1 cellular context compared by ENCODE assay signal in the genomic region with DNA sequence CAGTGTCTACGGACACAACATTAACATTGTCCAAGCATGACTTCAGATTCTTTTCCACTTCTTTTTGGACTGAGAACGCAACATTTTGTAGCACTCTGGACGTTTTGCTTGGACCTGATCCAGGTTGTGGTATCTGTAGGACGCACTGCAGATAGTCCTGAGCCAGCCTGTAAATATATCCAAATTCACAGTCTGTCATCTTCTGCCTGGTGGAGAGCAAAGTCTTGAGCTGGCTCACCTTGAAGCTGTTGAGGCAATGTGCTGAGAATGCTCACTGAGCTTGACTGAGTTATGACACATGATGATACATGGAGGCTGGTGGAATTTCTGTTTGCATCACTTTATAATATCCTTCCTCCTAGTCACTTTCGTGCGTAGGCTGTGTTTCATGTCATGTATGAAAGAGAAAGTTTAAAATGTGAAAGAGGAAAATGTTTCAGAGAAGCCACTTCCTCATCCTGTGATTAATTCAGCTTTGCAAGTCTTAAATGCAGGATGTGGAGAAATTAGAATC.
A peak's percentile ranks its signal among the peaks of the same experiment; 100 is the strongest.
TF ChIP-seq lines count a peak whose summit lies in the region.

A gene (minus strand): TSS at position 276 of the 514 bp plus-strand sequence. CDS start 77 bp downstream, at position 199.

TF ChIP-seq in K562, 482 proteins besides CTCF, POLR2A, EP300 and RAD21 (continued from another document):
- TF ChIP-seq, protein P1, sequence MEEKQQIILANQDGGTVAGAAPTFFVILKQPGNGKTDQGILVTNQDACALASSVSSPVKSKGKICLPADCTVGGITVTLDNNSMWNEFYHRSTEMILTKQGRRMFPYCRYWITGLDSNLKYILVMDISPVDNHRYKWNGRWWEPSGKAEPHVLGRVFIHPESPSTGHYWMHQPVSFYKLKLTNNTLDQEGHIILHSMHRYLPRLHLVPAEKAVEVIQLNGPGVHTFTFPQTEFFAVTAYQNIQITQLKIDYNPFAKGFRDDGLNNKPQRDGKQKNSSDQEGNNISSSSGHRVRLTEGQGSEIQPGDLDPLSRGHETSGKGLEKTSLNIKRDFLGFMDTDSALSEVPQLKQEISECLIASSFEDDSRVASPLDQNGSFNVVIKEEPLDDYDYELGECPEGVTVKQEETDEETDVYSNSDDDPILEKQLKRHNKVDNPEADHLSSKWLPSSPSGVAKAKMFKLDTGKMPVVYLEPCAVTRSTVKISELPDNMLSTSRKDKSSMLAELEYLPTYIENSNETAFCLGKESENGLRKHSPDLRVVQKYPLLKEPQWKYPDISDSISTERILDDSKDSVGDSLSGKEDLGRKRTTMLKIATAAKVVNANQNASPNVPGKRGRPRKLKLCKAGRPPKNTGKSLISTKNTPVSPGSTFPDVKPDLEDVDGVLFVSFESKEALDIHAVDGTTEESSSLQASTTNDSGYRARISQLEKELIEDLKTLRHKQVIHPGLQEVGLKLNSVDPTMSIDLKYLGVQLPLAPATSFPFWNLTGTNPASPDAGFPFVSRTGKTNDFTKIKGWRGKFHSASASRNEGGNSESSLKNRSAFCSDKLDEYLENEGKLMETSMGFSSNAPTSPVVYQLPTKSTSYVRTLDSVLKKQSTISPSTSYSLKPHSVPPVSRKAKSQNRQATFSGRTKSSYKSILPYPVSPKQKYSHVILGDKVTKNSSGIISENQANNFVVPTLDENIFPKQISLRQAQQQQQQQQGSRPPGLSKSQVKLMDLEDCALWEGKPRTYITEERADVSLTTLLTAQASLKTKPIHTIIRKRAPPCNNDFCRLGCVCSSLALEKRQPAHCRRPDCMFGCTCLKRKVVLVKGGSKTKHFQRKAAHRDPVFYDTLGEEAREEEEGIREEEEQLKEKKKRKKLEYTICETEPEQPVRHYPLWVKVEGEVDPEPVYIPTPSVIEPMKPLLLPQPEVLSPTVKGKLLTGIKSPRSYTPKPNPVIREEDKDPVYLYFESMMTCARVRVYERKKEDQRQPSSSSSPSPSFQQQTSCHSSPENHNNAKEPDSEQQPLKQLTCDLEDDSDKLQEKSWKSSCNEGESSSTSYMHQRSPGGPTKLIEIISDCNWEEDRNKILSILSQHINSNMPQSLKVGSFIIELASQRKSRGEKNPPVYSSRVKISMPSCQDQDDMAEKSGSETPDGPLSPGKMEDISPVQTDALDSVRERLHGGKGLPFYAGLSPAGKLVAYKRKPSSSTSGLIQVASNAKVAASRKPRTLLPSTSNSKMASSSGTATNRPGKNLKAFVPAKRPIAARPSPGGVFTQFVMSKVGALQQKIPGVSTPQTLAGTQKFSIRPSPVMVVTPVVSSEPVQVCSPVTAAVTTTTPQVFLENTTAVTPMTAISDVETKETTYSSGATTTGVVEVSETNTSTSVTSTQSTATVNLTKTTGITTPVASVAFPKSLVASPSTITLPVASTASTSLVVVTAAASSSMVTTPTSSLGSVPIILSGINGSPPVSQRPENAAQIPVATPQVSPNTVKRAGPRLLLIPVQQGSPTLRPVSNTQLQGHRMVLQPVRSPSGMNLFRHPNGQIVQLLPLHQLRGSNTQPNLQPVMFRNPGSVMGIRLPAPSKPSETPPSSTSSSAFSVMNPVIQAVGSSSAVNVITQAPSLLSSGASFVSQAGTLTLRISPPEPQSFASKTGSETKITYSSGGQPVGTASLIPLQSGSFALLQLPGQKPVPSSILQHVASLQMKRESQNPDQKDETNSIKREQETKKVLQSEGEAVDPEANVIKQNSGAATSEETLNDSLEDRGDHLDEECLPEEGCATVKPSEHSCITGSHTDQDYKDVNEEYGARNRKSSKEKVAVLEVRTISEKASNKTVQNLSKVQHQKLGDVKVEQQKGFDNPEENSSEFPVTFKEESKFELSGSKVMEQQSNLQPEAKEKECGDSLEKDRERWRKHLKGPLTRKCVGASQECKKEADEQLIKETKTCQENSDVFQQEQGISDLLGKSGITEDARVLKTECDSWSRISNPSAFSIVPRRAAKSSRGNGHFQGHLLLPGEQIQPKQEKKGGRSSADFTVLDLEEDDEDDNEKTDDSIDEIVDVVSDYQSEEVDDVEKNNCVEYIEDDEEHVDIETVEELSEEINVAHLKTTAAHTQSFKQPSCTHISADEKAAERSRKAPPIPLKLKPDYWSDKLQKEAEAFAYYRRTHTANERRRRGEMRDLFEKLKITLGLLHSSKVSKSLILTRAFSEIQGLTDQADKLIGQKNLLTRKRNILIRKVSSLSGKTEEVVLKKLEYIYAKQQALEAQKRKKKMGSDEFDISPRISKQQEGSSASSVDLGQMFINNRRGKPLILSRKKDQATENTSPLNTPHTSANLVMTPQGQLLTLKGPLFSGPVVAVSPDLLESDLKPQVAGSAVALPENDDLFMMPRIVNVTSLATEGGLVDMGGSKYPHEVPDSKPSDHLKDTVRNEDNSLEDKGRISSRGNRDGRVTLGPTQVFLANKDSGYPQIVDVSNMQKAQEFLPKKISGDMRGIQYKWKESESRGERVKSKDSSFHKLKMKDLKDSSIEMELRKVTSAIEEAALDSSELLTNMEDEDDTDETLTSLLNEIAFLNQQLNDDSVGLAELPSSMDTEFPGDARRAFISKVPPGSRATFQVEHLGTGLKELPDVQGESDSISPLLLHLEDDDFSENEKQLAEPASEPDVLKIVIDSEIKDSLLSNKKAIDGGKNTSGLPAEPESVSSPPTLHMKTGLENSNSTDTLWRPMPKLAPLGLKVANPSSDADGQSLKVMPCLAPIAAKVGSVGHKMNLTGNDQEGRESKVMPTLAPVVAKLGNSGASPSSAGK (IDR thresholded peaks at IDR 0.05), result peak; percentile 21; the same call in 1 of the 2 replicates
- TF ChIP-seq NFIC (IDR thresholded peaks at IDR 0.05), result peak; percentile 67
- TF ChIP-seq XRCC4 (IDR thresholded peaks at IDR 0.05; ENCODE audit: extremely low read depth, insufficient read depth, insufficient read length), result no peak
- TF ChIP-seq, protein P2, sequence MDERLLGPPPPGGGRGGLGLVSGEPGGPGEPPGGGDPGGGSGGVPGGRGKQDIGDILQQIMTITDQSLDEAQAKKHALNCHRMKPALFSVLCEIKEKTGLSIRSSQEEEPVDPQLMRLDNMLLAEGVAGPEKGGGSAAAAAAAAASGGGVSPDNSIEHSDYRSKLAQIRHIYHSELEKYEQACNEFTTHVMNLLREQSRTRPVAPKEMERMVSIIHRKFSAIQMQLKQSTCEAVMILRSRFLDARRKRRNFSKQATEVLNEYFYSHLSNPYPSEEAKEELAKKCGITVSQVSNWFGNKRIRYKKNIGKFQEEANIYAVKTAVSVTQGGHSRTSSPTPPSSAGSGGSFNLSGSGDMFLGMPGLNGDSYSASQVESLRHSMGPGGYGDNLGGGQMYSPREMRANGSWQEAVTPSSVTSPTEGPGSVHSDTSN (CRISPR knock-in tag; IDR thresholded peaks at IDR 0.05; ENCODE audit: low read depth), result no peak
- TF ChIP-seq, protein P2 (tag; conservative IDR thresholded peaks at IDR 0.05; ENCODE audit: low read depth), result peak; percentile 21; the same call in 1 of the 2 replicates
- TF ChIP-seq CEBPG (CRISPR knock-in tag; IDR thresholded peaks at IDR 0.05), result no peak
- TF ChIP-seq CEBPG (tag; conservative IDR thresholded peaks at IDR 0.05 in 1 of 2, IDR thresholded peaks at IDR 0.05 in 1 of 2), result peak; percentile 23 to 39; a peak in 1 of 4 replicates
- TF ChIP-seq FOSL1 (tag; conservative IDR thresholded peaks at IDR 0.05), result 0 out of 2 replicates have a peak, but pooled peaks have one; percentile 27
- no peak for TF ChIP-seq ZNF253 (CRISPR knock-in tag; conservative IDR thresholded peaks at IDR 0.05)
- TF ChIP-seq CXXC5 (CRISPR knock-in tag; IDR thresholded peaks at IDR 0.05), result 0 out of 2 replicates have a peak, but pooled peaks have one; percentile 20
- peak; percentile 10; the same call in 1 of the 2 replicates for TF ChIP-seq CEBPB (tag; IDR thresholded peaks at IDR 0.05)
- peak; percentile 67; the same call in 1 of the 2 replicates for TF ChIP-seq SPI1 (IDR thresholded peaks at IDR 0.05; ENCODE audit: borderline replicate concordance, low read depth, low read length)
- 0 out of 2 replicates have a peak, but pooled peaks have one; percentile 16 for TF ChIP-seq CTBP1 (IDR thresholded peaks at IDR 0.05; ENCODE audit: borderline replicate concordance)
- TF ChIP-seq, protein P3, sequence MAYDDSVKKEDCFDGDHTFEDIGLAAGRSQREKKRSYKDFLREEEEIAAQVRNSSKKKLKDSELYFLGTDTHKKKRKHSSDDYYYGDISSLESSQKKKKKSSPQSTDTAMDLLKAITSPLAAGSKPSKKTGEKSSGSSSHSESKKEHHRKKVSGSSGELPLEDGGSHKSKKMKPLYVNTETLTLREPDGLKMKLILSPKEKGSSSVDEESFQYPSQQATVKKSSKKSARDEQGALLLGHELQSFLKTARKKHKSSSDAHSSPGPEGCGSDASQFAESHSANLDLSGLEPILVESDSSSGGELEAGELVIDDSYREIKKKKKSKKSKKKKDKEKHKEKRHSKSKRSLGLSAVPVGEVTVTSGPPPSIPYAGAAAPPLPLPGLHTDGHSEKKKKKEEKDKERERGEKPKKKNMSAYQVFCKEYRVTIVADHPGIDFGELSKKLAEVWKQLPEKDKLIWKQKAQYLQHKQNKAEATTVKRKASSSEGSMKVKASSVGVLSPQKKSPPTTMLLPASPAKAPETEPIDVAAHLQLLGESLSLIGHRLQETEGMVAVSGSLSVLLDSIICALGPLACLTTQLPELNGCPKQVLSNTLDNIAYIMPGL (CRISPR knock-in tag; IDR thresholded peaks at IDR 0.05), result no peak
- TF ChIP-seq JUND (IDR thresholded peaks at IDR 0.05; ENCODE audit: borderline replicate concordance, low read depth, low read length), result no peak
- peak; percentile 23; the same call in 1 of the 3 replicates for TF ChIP-seq JUND (tag; IDR thresholded peaks at IDR 0.05; ENCODE audit: borderline replicate concordance, low read depth, low read length)
- TF ChIP-seq PTRF (tag; IDR thresholded peaks at IDR 0.05), result no peak
TF ChIP-seq in K562: peak in this region for 12.
